In the genomic region with DNA sequence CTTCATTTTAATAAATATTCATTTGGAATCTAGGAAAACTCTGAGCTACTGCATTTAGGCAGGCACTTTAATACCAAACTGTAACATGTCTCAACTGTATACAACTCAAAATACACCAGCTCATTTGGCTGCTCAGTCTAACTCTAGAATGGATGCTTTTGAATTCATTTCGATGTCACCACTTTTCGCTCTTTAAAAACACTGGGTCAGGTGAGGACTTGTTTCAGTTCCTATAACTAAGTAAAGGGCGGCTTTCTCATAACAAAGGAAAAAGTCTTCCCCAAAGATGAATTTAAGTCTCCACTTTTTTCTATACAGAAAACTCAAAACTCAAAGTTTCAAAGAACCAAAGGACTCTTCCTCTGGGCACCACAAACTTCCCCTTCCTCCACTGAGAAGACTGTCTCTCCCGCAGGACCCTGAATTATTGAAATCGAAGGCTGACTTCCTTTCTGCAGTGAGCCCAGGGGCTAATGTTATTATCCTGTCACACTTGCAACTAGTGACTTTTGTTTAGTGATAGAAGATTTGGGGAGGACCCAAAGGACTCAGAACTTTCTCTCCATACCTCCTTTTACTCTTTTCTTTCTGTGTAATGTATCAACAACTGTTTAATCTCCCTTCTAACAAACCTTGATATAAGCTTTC, we compare ENCODE assay signal across 17 cellular contexts. TPM values are rescaled to one million over a fixed set of nuclear protein-coding genes. Genes with fewer than 3 reads are reported as not detected.
A peak's percentile ranks its signal among the peaks of the same experiment; 100 is the strongest.
DNase-seq lines count a peak whose midpoint lies in the region; ATAC-seq and TF ChIP-seq lines count a peak whose summit lies in the region.
"Had no signal": no experiment of that assay in that cellular context is flagged by ENCODE, and none has a peak within 500 bp of the region (broad histone marks: within the 10 kb centered on the region; RNA-seq: fewer than 3 reads in every experiment).

No MANE protein-coding gene starts in this region.

- no peak overlapping the region for H3K9ac ChIP-seq in endodermal cell (ENCODE audit: extremely low read depth, low read length, poor library complexity, severe bottlenecking)

- H3K4me3 Mint-ChIP-seq in T-helper 17 cell (no peak overlapping the region), endodermal cell (no peak overlapping the region)
- H3K4me3 Mint-ChIP-seq in naive thymus-derived CD4-positive, alpha-beta T cell: no peak overlapping the region
- H3K4me3 Mint-ChIP-seq: H9 had no signal

- intact Hi-C loops in naive thymus-derived CD4-positive, alpha-beta T cell (cut with micrococcal nuclease): no loop called here

- WGBS in endodermal cell (ENCODE audit: insufficient coverage in 1 of 2, insufficient read length in 1 of 2), 2 experiments: 93% methylated on average over 4 to 5 of the region's 5 CpGs

- H3K4me3 ChIP-seq in GM08714 (ENCODE audit: low read length) (peak overlapping the region; percentile 32; the same call in 1 of the 2 replicates), endodermal cell (ENCODE audit: low read length) (no peak overlapping the region)
- no peak overlapping the region for H3K4me3 ChIP-seq in naive thymus-derived CD4-positive, alpha-beta T cell (ENCODE audit: low read length)
- H3K4me3 ChIP-seq: body of pancreas, smooth muscle cell had no signal

- no peaks in the 10 kb centered on the region for H3K4me1 ChIP-seq in naive thymus-derived CD4-positive, alpha-beta T cell (ENCODE audit: control insufficient read depth in 2 of 2, insufficient read depth in 2 of 2, low read length in 2 of 2)
- H3K4me1 ChIP-seq in endodermal cell (ENCODE audit: control insufficient read depth, insufficient read depth, low read length): peaks cover 8% of the 10 kb centered on the region
- H3K4me1 ChIP-seq: body of pancreas had no signal

- POLR2A ChIA-PET in naive thymus-derived CD4-positive, alpha-beta T cell (lab: Charles Lee): interaction anchor here (1.2 kb wide), 1 partner anchor 10 kb away, joined by 3 read pairs; a partner anchor contains a TSS

- no peak overlapping the region for H3K27ac ChIP-seq in naive thymus-derived CD4-positive, alpha-beta T cell (ENCODE audit: low read depth, low read length)
- no peak overlapping the region for H3K27ac ChIP-seq in endodermal cell (ENCODE audit: low read depth, low read length)
- H3K27ac ChIP-seq: body of pancreas had no signal

- no peaks in the 10 kb centered on the region for H3K27me3 ChIP-seq in naive thymus-derived CD4-positive, alpha-beta T cell (ENCODE audit: control insufficient read depth in 2 of 2, insufficient read depth in 2 of 2, low read length in 2 of 2)
- H3K27me3 ChIP-seq in endodermal cell (ENCODE audit: control insufficient read depth, insufficient read depth, low read length, poor library complexity, severe bottlenecking): no peaks in the 10 kb centered on the region
- H3K27me3 ChIP-seq: body of pancreas had no signal

- H3K4me1 Mint-ChIP-seq in T-helper 17 cell (peaks cover 3% of the 10 kb centered on the region), endodermal cell (peaks cover 14% of the 10 kb centered on the region)
- H3K4me1 Mint-ChIP-seq in naive thymus-derived CD4-positive, alpha-beta T cell: peaks cover 0 to 6% (median 0%) of the 10 kb centered on the region in 7 donors
- H3K4me1 Mint-ChIP-seq: H9 had no signal

- peaks cover 5% of the 10 kb centered on the region for H3K36me3 Mint-ChIP-seq in T-helper 17 cell (ENCODE audit: low read depth)
- H3K36me3 Mint-ChIP-seq in naive thymus-derived CD4-positive, alpha-beta T cell: peaks cover 0 to 16% (median 4%) of the 10 kb centered on the region in 5 donors
- H3K36me3 Mint-ChIP-seq in endodermal cell (ENCODE audit: low read depth): no peaks in the 10 kb centered on the region

- no peaks in the 10 kb centered on the region for H3K36me3 ChIP-seq in naive thymus-derived CD4-positive, alpha-beta T cell (ENCODE audit: control insufficient read depth in 2 of 3, insufficient read depth in 3 of 3, low read length in 3 of 3)
- H3K36me3 ChIP-seq in endodermal cell (ENCODE audit: control insufficient read depth, insufficient read depth, low read length): peaks cover 7% of the 10 kb centered on the region

- no peak overlapping the region for H3K27ac Mint-ChIP-seq in T-helper 17 cell
- no peak overlapping the region for H3K27ac Mint-ChIP-seq in naive thymus-derived CD4-positive, alpha-beta T cell
- no peak overlapping the region for H3K27ac Mint-ChIP-seq in endodermal cell
- H3K27ac Mint-ChIP-seq: H9 had no signal

- no peak for TF ChIP-seq CTCF in endodermal cell (conservative IDR thresholded peaks at IDR 0.05)

- H3K9me3 Mint-ChIP-seq in naive thymus-derived CD4-positive, alpha-beta T cell: no peaks in the 10 kb centered on the region
- H3K9me3 Mint-ChIP-seq in endodermal cell: no peaks in the 10 kb centered on the region
- H3K9me3 Mint-ChIP-seq: H9 had no signal

- H3K9me3 ChIP-seq in T-helper 17 cell (ENCODE audit: control insufficient read depth, low read length, poor library complexity, severe bottlenecking) (no peaks in the 10 kb centered on the region), endodermal cell (ENCODE audit: control insufficient read depth, low read length) (no peaks in the 10 kb centered on the region)
- no peaks in the 10 kb centered on the region for H3K9me3 ChIP-seq in naive thymus-derived CD4-positive, alpha-beta T cell (ENCODE audit: control insufficient read depth in 2 of 3, low read length in 3 of 3)
- H3K9me3 ChIP-seq: body of pancreas had no signal

- ATAC-seq in GM19452 (IDR thresholded peaks at IDR 0.05; ENCODE audit: unreplicated experiment): peak; percentile 73
- peak; percentile 73 for ATAC-seq in HG03095 (IDR thresholded peaks at IDR 0.05; ENCODE audit: unreplicated experiment)
- ATAC-seq in T-helper 17 cell: no peak
- no peak for ATAC-seq in naive thymus-derived CD4-positive, alpha-beta T cell
- ATAC-seq: body of pancreas, left colon had no signal

- H3K27me3 Mint-ChIP-seq in T-helper 17 cell (no peaks in the 10 kb centered on the region), endodermal cell (ENCODE audit: insufficient read depth) (no peaks in the 10 kb centered on the region)
- H3K27me3 Mint-ChIP-seq in naive thymus-derived CD4-positive, alpha-beta T cell: peaks cover 0 to 16% (median 0%) of the 10 kb centered on the region in 5 donors

- DNase-seq in RPMI8226 (peak; percentile 58), T-helper 17 cell (no peak), endodermal cell (no peak), GM19238 (ENCODE audit: insufficient read length, low spot score) (no peak)
- DNase-seq in naive thymus-derived CD4-positive, alpha-beta T cell: no peak
- DNase-seq: activated CD4-positive, alpha-beta T cell treated with anti-CD3 and anti-CD28 coated beads for 4 hours; activated effector memory CD4-positive, alpha-beta T cell treated with Interleukin-2 at 50 U/mL for 16 hours; body of pancreas; effector memory CD4-positive, alpha-beta T cell; H9; left colon; NCI-H1092; NCI-H526 treated with DMSO at 0.1 percent for 48 hours had no signal

- CTCF ChIA-PET in naive thymus-derived CD4-positive, alpha-beta T cell (lab: Charles Lee): no interaction called here

RNA-seq across cellular contexts. Expression of a gene that starts 9.7 kb away (rescaled TPM):
- total RNA-seq in T-helper 17 cell (100 to 1,000 TPM; 273 to 300 TPM), endodermal cell (100 to 1,000 TPM; 264 to 278 TPM)
- total RNA-seq in naive thymus-derived CD4-positive, alpha-beta T cell: 100 to 1,000 TPM; 207 to 299 (median 227) TPM
- polyA plus RNA-seq in naive thymus-derived CD4-positive, alpha-beta T cell: 100 to 1,000 TPM in 1 of 2 donors, 10 to 100 TPM in 1; 96.9 to 154 TPM
- 181 TPM for polyA plus RNA-seq in endodermal cell (2013, experiment 1 of 2)
- polyA plus RNA-seq in endodermal cell (2013, experiment 2 of 2): 176 TPM

RNA-seq across cellular contexts. Expression of a gene that starts 39.8 kb away (rescaled TPM):
- total RNA-seq in T-helper 17 cell: 1 to 10 TPM; 3.0 to 4.7 TPM
- total RNA-seq in naive thymus-derived CD4-positive, alpha-beta T cell: 10 to 100 TPM in 2 of 5 experiments, 1 to 10 TPM in 3; 3.0 to 20.8 (median 9.9) TPM
- 1 to 10 TPM; 5.3 to 6.9 TPM for polyA plus RNA-seq in naive thymus-derived CD4-positive, alpha-beta T cell
- total RNA-seq in endodermal cell: 1 to 10 TPM; 5.8 to 8.7 TPM
- 3.8 TPM for polyA plus RNA-seq in endodermal cell (2013, experiment 1 of 2)
- polyA plus RNA-seq in endodermal cell (2013, experiment 2 of 2): 3.3 TPM

Comparison
In these comparisons a context has a peak if more than half of its experiments do, and no peak if none do; other contexts are left out.
1. ATAC-seq: peak in GM19452 (single experiment) and HG03095 (single experiment); none in T-helper 17 cell (single experiment) and naive thymus-derived CD4-positive, alpha-beta T cell (single experiment).